In genomic region chr3:18098960-18099587, GRCh38 we compare ENCODE assay signal across 1 cellular context.
TF ChIP-seq lines count a peak whose summit lies in the region.

No MANE protein-coding gene starts in this region.

TF ChIP-seq in HEK293, 187 proteins besides CTCF, POLR2A, EP300 and RAD21 (continued from another document):
- TF ChIP-seq, protein P1, sequence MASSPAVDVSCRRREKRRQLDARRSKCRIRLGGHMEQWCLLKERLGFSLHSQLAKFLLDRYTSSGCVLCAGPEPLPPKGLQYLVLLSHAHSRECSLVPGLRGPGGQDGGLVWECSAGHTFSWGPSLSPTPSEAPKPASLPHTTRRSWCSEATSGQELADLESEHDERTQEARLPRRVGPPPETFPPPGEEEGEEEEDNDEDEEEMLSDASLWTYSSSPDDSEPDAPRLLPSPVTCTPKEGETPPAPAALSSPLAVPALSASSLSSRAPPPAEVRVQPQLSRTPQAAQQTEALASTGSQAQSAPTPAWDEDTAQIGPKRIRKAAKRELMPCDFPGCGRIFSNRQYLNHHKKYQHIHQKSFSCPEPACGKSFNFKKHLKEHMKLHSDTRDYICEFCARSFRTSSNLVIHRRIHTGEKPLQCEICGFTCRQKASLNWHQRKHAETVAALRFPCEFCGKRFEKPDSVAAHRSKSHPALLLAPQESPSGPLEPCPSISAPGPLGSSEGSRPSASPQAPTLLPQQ (tag by site-specific recombination; IDR thresholded peaks at IDR 0.05), result peak; percentile 98
- no peak for TF ChIP-seq ZNF311 (tag by site-specific recombination; IDR thresholded peaks at IDR 0.05; ENCODE audit: borderline replicate concordance)
- peak; percentile 51; the same call in 1 of the 2 replicates for TF ChIP-seq ZNF518A (tag by site-specific recombination; conservative IDR thresholded peaks at IDR 0.05; ENCODE audit: low read depth)
- TF ChIP-seq ZFP69B (tag by site-specific recombination; IDR thresholded peaks at IDR 0.05), result peak; percentile 97
- peak; percentile 51 for TF ChIP-seq PATZ1 (tag by site-specific recombination; IDR thresholded peaks at IDR 0.05)
- TF ChIP-seq KLF16 (tag by site-specific recombination; IDR thresholded peaks at IDR 0.05), result 0 out of 2 replicates have a peak, but pooled peaks have one; percentile 24
- peak; percentile 32; the same call in 1 of the 2 replicates for TF ChIP-seq ZNF600 (tag by site-specific recombination; IDR thresholded peaks at IDR 0.05)
- TF ChIP-seq, protein P2, sequence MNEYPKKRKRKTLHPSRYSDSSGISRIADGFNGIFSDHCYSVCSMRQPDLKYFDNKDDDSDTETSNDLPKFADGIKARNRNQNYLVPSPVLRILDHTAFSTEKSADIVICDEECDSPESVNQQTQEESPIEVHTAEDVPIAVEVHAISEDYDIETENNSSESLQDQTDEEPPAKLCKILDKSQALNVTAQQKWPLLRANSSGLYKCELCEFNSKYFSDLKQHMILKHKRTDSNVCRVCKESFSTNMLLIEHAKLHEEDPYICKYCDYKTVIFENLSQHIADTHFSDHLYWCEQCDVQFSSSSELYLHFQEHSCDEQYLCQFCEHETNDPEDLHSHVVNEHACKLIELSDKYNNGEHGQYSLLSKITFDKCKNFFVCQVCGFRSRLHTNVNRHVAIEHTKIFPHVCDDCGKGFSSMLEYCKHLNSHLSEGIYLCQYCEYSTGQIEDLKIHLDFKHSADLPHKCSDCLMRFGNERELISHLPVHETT (tag by site-specific recombination; IDR thresholded peaks at IDR 0.05), result 0 out of 2 replicates have a peak, but pooled peaks have one; percentile 39
- TF ChIP-seq ZNF211 (tag by site-specific recombination; IDR thresholded peaks at IDR 0.05; ENCODE audit: low read depth), result no peak
- TF ChIP-seq ZNF169 (tag by site-specific recombination; IDR thresholded peaks at IDR 0.05), result no peak
- no peak for TF ChIP-seq ZNF274 (IDR thresholded peaks at IDR 0.05; ENCODE audit: low read length)
- TF ChIP-seq ZNF274 (tag by site-specific recombination; IDR thresholded peaks at IDR 0.05; ENCODE audit: borderline replicate concordance), result no peak
- peak; percentile 56 for TF ChIP-seq ZBTB21 (tag by site-specific recombination; IDR thresholded peaks at IDR 0.05)
